In genomic region chr10:60031664-60032063, GRCh38 we compare ENCODE assay signal across 10 cellular contexts.
DNase-seq lines count a peak whose midpoint lies in the region; ATAC-seq and TF ChIP-seq lines count a peak whose summit lies in the region.
"Had no signal": no experiment of that assay in that cellular context is flagged by ENCODE, and none has a peak within 500 bp of the region (broad histone marks: within the 10 kb centered on the region; RNA-seq: fewer than 3 reads in every experiment).

No MANE protein-coding gene starts in this region.

- no peak overlapping the region for H3K27ac ChIP-seq in RWPE2 (ENCODE audit: poor library complexity, severe bottlenecking)
- no peak overlapping the region for H3K27ac ChIP-seq in CD4-positive, alpha-beta T cell (ENCODE audit: low read depth, low read length)
- H3K27ac ChIP-seq: adrenal gland had no signal

- no peaks in the 10 kb centered on the region for H3K9me3 Mint-ChIP-seq in CD4-positive, alpha-beta T cell

- ATAC-seq in GM19397 (IDR thresholded peaks at IDR 0.05; ENCODE audit: unreplicated experiment), result peak; percentile 39
- peak; percentile 49 for ATAC-seq in HG02981 (IDR thresholded peaks at IDR 0.05; ENCODE audit: unreplicated experiment)
- peak; percentile 61; the same call in 2 of the 3 replicates for ATAC-seq in RWPE2 (ENCODE audit: low read depth)
- no peak for ATAC-seq in HG02970 (IDR thresholded peaks at IDR 0.05; ENCODE audit: low FRiP score, unreplicated experiment)
- no peak for ATAC-seq in CD4-positive, alpha-beta T cell (ENCODE audit: poor library complexity)
- ATAC-seq: Panc1 had no signal

- no peak overlapping the region for H3K27ac Mint-ChIP-seq in CD4-positive, alpha-beta T cell

- POLR2A ChIA-PET in CD4-positive, alpha-beta T cell (lab: Charles Lee), result no interaction called here

- no peaks in the 10 kb centered on the region for H3K27me3 ChIP-seq in RWPE2 (ENCODE audit: insufficient read depth, poor library complexity, severe bottlenecking)
- no peaks in the 10 kb centered on the region for H3K27me3 ChIP-seq in CD4-positive, alpha-beta T cell (ENCODE audit: control insufficient read depth, insufficient read depth, low read length)
- H3K27me3 ChIP-seq: adrenal gland had no signal

- intact Hi-C loops in CD4-positive, alpha-beta T cell (cut with DNase I, micrococcal nuclease), result loop anchor here (1.0 to 10.0 kb wide), 3 partner anchors 167 to 405 kb away; no protein-coding TSS in a partner anchor

- no peaks in the 10 kb centered on the region for H3K27me3 Mint-ChIP-seq in CD4-positive, alpha-beta T cell

- no peaks in the 10 kb centered on the region for H3K4me1 Mint-ChIP-seq in CD4-positive, alpha-beta T cell (ENCODE audit: low read depth)

- no peak for TF ChIP-seq CTCF in RWPE2 (IDR thresholded peaks at IDR 0.05; ENCODE audit: poor library complexity, severe bottlenecking)
- no peak for TF ChIP-seq CTCF in CD4-positive, alpha-beta T cell (IDR thresholded peaks at IDR 0.05)

- H3K4me3 ChIP-seq in RWPE2 (ENCODE audit: severe bottlenecking), result no peak overlapping the region
- H3K4me3 ChIP-seq: adrenal gland had no signal

- H3K9me3 ChIP-seq in RWPE2 (ENCODE audit: severe bottlenecking), result no peaks in the 10 kb centered on the region
- no peaks in the 10 kb centered on the region for H3K9me3 ChIP-seq in CD4-positive, alpha-beta T cell (ENCODE audit: control insufficient read depth, low read length)
- H3K9me3 ChIP-seq: adrenal gland had no signal

- H3K4me1 ChIP-seq in RWPE2 (ENCODE audit: insufficient read depth, poor library complexity, severe bottlenecking), result peaks cover 2% of the 10 kb centered on the region
- H3K4me1 ChIP-seq: adrenal gland had no signal

- H3K4me3 Mint-ChIP-seq in CD4-positive, alpha-beta T cell, result no peak overlapping the region

- CTCF ChIA-PET in CD4-positive, alpha-beta T cell (lab: Charles Lee), result no interaction called here

- DNase-seq in RWPE2 (ENCODE audit: low spot score) (no peak), pons (ENCODE audit: low spot score) (peak; percentile 54), HCEC 1CT (no peak), DMS 273 (lab: John Stamatoyannopoulos, UW; ENCODE audit: unreplicated experiment) (no peak)
- DNase-seq in CD4-positive, alpha-beta T cell, result no peak

- no peaks in the 10 kb centered on the region for H3K36me3 ChIP-seq in RWPE2 (ENCODE audit: low read depth)
- H3K36me3 ChIP-seq: adrenal gland had no signal

- H3K36me3 Mint-ChIP-seq in CD4-positive, alpha-beta T cell (ENCODE audit: low read depth), result peaks cover 7% of the 10 kb centered on the region

Comparison
In these comparisons a context has a peak if more than half of its experiments do, and no peak if none do; other contexts are left out.
1. ATAC-seq: peak in GM19397 (single experiment), HG02981 (single experiment) and RWPE2 (single experiment); none in HG02970 (single experiment) and CD4-positive, alpha-beta T cell (single experiment).